In genomic region chr18:55369346-55369745, GRCh38 we compare ENCODE assay signal across 35 cellular contexts.
"Had no signal": no experiment of that assay in that cellular context is flagged by ENCODE, and none has a peak within 500 bp of the region (broad histone marks: within the 10 kb centered on the region; RNA-seq: fewer than 3 reads in every experiment).

No MANE protein-coding gene starts in this region.

- H3K9me3 ChIP-seq: MG63 had no signal

- H3K36me3 ChIP-seq: MG63 had no signal

- H3K27me3 ChIP-seq: MG63 had no signal

- DNase-seq: Karpas-422, Kasumi-1, MG63, MM.1S, MV-4-11, NCI-H1048, NCI-H1092, NCI-H1092 treated with DMSO at 0.1 percent for 48 hours, NCI-H1105, NCI-H1105 treated with DMSO at 0.1 percent for 48 hours, NCI-H1417, NCI-H1417 treated with DMSO at 0.1 percent for 48 hours, NCI-H1436, NCI-H1436 treated with DMSO at 0.1 percent for 48 hours, NCI-H146, NCI-H1694, NCI-H1694 treated with DMSO at 0.1 percent for 48 hours, NCI-H187, NCI-H187 treated with DMSO at 0.1 percent for 48 hours, NCI-H1930, NCI-H2029, NCI-H2029 treated with DMSO at 0.1 percent for 48 hours, NCI-H2081, NCI-H2081 treated with DMSO at 0.1 percent for 48 hours, NCI-H2107, NCI-H2171, NCI-H2171 treated with DMSO at 0.1 percent for 48 hours, NCI-H2227 treated with DMSO at 0.1 percent for 48 hours, NCI-H226, NCI-H345, NCI-H446, NCI-H446 treated with DMSO at 0.1 percent for 48 hours, NCI-H510A, NCI-H510A treated with DMSO at 0.1 percent for 48 hours, NCI-H524 had no signal

- H3K4me3 ChIP-seq: MG63 had no signal
